ENCODE assay signal across 1 cellular context in genomic region chr10:69051710-69052487, GRCh38.
TF ChIP-seq lines count a peak whose summit lies in the region.

No MANE protein-coding gene starts in this region.

TF ChIP-seq in GM12878, 131 proteins besides CTCF, POLR2A, EP300 and RAD21 (continued from another document):
- TF ChIP-seq ZNF622 (IDR thresholded peaks at IDR 0.05) (no peak), MLLT1 (IDR thresholded peaks at IDR 0.05) (peak; percentile 70), SIN3A (IDR thresholded peaks at IDR 0.05; ENCODE audit: low read depth, low read length) (no peak), MEF2B (IDR thresholded peaks at IDR 0.05; ENCODE audit: partially characterized antibody, poor library complexity, severe bottlenecking) (peak; percentile 9), HDGF (IDR thresholded peaks at IDR 0.05) (peak; percentile 64), MYC (IDR thresholded peaks at IDR 0.05; ENCODE audit: insufficient read depth, insufficient read length, insufficient replicate concordance, low read length, severe bottlenecking) (no peak), GATAD2B (conservative IDR thresholded peaks at IDR 0.05; ENCODE audit: low read depth) (peak; percentile 82), POLR2AphosphoS5 (IDR thresholded peaks at IDR 0.05; ENCODE audit: low read length) (peak; percentile 55; the same call in 1 of the 2 replicates), EED (IDR thresholded peaks at IDR 0.05; ENCODE audit: low read depth) (peak; percentile 73), IKZF1 (conservative IDR thresholded peaks at IDR 0.05) (peak; percentile 89), MXI1 (IDR thresholded peaks at IDR 0.05; ENCODE audit: low read depth, low read length) (no peak), POU2F2 (IDR thresholded peaks at IDR 0.05; ENCODE audit: borderline replicate concordance, low read depth, low read length) (no peak), CREB1 (IDR thresholded peaks at IDR 0.05; ENCODE audit: low read depth) (no peak), NR2C1 (IDR thresholded peaks at IDR 0.05) (no peak), CBX5 (IDR thresholded peaks at IDR 0.05; ENCODE audit: low read depth) (no peak), NR2F1 (conservative IDR thresholded peaks at IDR 0.05) (peak; percentile 66), STAT3 (IDR thresholded peaks at IDR 0.05; ENCODE audit: low read depth, low read length) (peak; percentile 25; the same call in 1 of the 2 replicates), ZBED1 (IDR thresholded peaks at IDR 0.05; ENCODE audit: borderline replicate concordance) (no peak), IRF4 (IDR thresholded peaks at IDR 0.05; ENCODE audit: low read depth, low read length) (peak; percentile 63; the same call in 1 of the 2 replicates), SPI1 (IDR thresholded peaks at IDR 0.05; ENCODE audit: borderline replicate concordance, insufficient read depth, low read depth, low read length) (peak; percentile 94), ATF7 (IDR thresholded peaks at IDR 0.05; ENCODE audit: low read depth) (peak; percentile 5; the same call in 1 of the 2 replicates), BACH1 (IDR thresholded peaks at IDR 0.05; ENCODE audit: borderline replicate concordance) (no peak), TAF1 (IDR thresholded peaks at IDR 0.05; ENCODE audit: borderline replicate concordance, low read depth, low read length) (no peak), NR2C2 (IDR thresholded peaks at IDR 0.05; ENCODE audit: borderline replicate concordance, control insufficient read depth, insufficient read length, low read depth) (no peak), ZNF24 (IDR thresholded peaks at IDR 0.05) (peak; percentile 65; the same call in 1 of the 2 replicates), RUNX3 (IDR thresholded peaks at IDR 0.05; ENCODE audit: low read length) (peak; percentile 43), KLF5 (IDR thresholded peaks at IDR 0.05; ENCODE audit: partially characterized antibody) (no peak), SMC3 (IDR thresholded peaks at IDR 0.05; ENCODE audit: borderline replicate concordance, low read length) (peak; percentile 16; the same call in 1 of the 2 replicates), RCOR1 (conservative IDR thresholded peaks at IDR 0.05; ENCODE audit: low read depth, low read length) (0 out of 2 replicates have a peak, but pooled peaks have one; percentile 79), PKNOX1 (IDR thresholded peaks at IDR 0.05) (0 out of 2 replicates have a peak, but pooled peaks have one; percentile 10), PML (IDR thresholded peaks at IDR 0.05; ENCODE audit: low read length) (no peak; the same call in 1 of the 2 replicates), FOXM1 (IDR thresholded peaks at IDR 0.05; ENCODE audit: low read depth, low read length) (peak; percentile 4; the same call in 1 of the 2 replicates), PAX5 (IDR thresholded peaks at IDR 0.05; ENCODE audit: borderline replicate concordance, low read depth, low read length) (peak; percentile 67; the same call in 1 of the 2 replicates), ETV6 (conservative IDR thresholded peaks at IDR 0.05 in 1 of 2, IDR thresholded peaks at IDR 0.05 in 1 of 2; ENCODE audit: borderline replicate concordance in 1 of 2, low read depth in 1 of 2) (peak in 1 of 2 experiments; percentile 51; a peak in 1 of 4 replicates), DPF2 (IDR thresholded peaks at IDR 0.05) (peak; percentile 61; the same call in 1 of the 2 replicates), ZNF687 (IDR thresholded peaks at IDR 0.05) (peak; percentile 58), ZNF217 (IDR thresholded peaks at IDR 0.05) (no peak; the same call in 1 of the 2 replicates), EGR1 (IDR thresholded peaks at IDR 0.05; ENCODE audit: borderline replicate concordance in 1 of 2, low read depth in 2 of 2, low read length in 2 of 2) (0 out of 3 replicates have a peak, but pooled peaks of 1 of the 2 experiments have one; percentile 3), SRF (IDR thresholded peaks at IDR 0.05; ENCODE audit: low read depth in 2 of 2, low read length in 2 of 2) (0 out of 4 replicates have a peak, but pooled peaks of 1 of the 2 experiments have one; percentile 6), ASH2L (IDR thresholded peaks at IDR 0.05; ENCODE audit: borderline replicate concordance, low read depth) (no peak), TCF12 (IDR thresholded peaks at IDR 0.05; ENCODE audit: low read depth, low read length) (peak; percentile 47; the same call in 1 of the 2 replicates), SMARCA5 (IDR thresholded peaks at IDR 0.05) (0 out of 2 replicates have a peak, but pooled peaks have one; percentile 56), CHD2 (IDR thresholded peaks at IDR 0.05; ENCODE audit: borderline replicate concordance, low read depth, low read length) (peak; percentile 42; the same call in 1 of the 2 replicates), YY1 (IDR thresholded peaks at IDR 0.05; ENCODE audit: low read depth, low read length) (no peak), SP1 (IDR thresholded peaks at IDR 0.05; ENCODE audit: low read depth, low read length) (peak; percentile 25), SKIL (IDR thresholded peaks at IDR 0.05; ENCODE audit: low read depth, poor library complexity, severe bottlenecking) (no peak), TBL1XR1 (IDR thresholded peaks at IDR 0.05; ENCODE audit: low read depth, low read length) (no peak), USF2 (IDR thresholded peaks at IDR 0.05; ENCODE audit: borderline replicate concordance, low read depth, low read length) (no peak), SIX5 (IDR thresholded peaks at IDR 0.05; ENCODE audit: low read depth, low read length, severe bottlenecking) (no peak)
